ENCODE assay signal across 14 cellular contexts in genomic region chr11:114448749-114449484, GRCh38. TPM values are rescaled to one million over a fixed set of nuclear protein-coding genes. Genes with fewer than 3 reads are reported as not detected.
DNase-seq lines count a peak whose midpoint lies in the region; FAIRE-seq and TF ChIP-seq lines count a peak whose summit lies in the region.
"Had no signal": no experiment of that assay in that cellular context is flagged by ENCODE, and none has a peak within 500 bp of the region (broad histone marks: within the 10 kb centered on the region; RNA-seq: fewer than 3 reads in every experiment).

No MANE protein-coding gene starts in this region.

- H3K4me3 ChIP-seq in ACC112 (ENCODE audit: low read depth, low read length) (no peak overlapping the region), keratinocyte (ENCODE audit: control insufficient read depth in 2 of 3, extremely low read depth in 1 of 3, insufficient read depth in 2 of 3, low read depth in 1 of 3, low read length in 3 of 3) (no peak overlapping the region), suprapubic skin (no peak overlapping the region)
- H3K4me3 ChIP-seq: adrenal gland, mucosa of descending colon had no signal

- H3K36me3 ChIP-seq in ACC112 (ENCODE audit: insufficient read depth, low read length) = peaks cover 74% of the 10 kb centered on the region
- H3K36me3 ChIP-seq in keratinocyte (ENCODE audit: control insufficient read depth in 2 of 2, extremely low read depth in 1 of 2, insufficient read depth in 2 of 2, low read length in 2 of 2) = peaks cover 28 to 32% of the 10 kb centered on the region in 2 experiments
- peaks cover 62% of the 10 kb centered on the region for H3K36me3 ChIP-seq in suprapubic skin

- H3K79me2 ChIP-seq in ACC112 (ENCODE audit: control insufficient read depth, insufficient read depth, low read length, unreplicated experiment) = peaks cover 50% of the 10 kb centered on the region
- peaks cover 46% of the 10 kb centered on the region for H3K79me2 ChIP-seq in keratinocyte (ENCODE audit: control insufficient read depth, insufficient read depth, low read length)

- no peaks in the 10 kb centered on the region for H4K20me1 ChIP-seq in keratinocyte (ENCODE audit: control insufficient read depth, extremely low read depth, insufficient read depth, low read length)

- H3K9me3 ChIP-seq in keratinocyte (ENCODE audit: control insufficient read depth, low read depth, low read length) = no peaks in the 10 kb centered on the region
- no peaks in the 10 kb centered on the region for H3K9me3 ChIP-seq in suprapubic skin
- H3K9me3 ChIP-seq: adrenal gland, mucosa of descending colon had no signal

- H3K27ac ChIP-seq in ACC112 (ENCODE audit: low read depth, low read length) (peak overlapping the region; percentile 56), keratinocyte (ENCODE audit: control insufficient read depth, insufficient read depth, low read length) (peak overlapping the region; percentile 16), suprapubic skin (no peak overlapping the region)
- H3K27ac ChIP-seq: adrenal gland had no signal

- no peak overlapping the region for H3K4me2 ChIP-seq in keratinocyte (ENCODE audit: control insufficient read depth, extremely low read depth, insufficient read depth, low read depth, low read length)

- dilution Hi-C loops in keratinocyte (cut with MboI; ENCODE audit: extremely low pct_ligation_motif_present, low sequenced_read_pairs) = no loop called here

- TF ChIP-seq EP300 in suprapubic skin (IDR thresholded peaks at IDR 0.05) = no peak

- TF ChIP-seq CTCF in keratinocyte (optimal IDR thresholded peaks at IDR 0.05 in 1 of 3, IDR thresholded peaks at IDR 0.05 in 1 of 3, conservative IDR thresholded peaks at IDR 0.05 in 1 of 3; ENCODE audit: extremely low read depth in 1 of 3, insufficient read depth in 2 of 3, low read length in 3 of 3) = no peak
- TF ChIP-seq CTCF in suprapubic skin (IDR thresholded peaks at IDR 0.05) = no peak

- peaks cover 18% of the 10 kb centered on the region for H3K4me1 ChIP-seq in ACC112 (ENCODE audit: control insufficient read depth, insufficient read depth, low read length, unreplicated experiment)
- no peaks in the 10 kb centered on the region for H3K4me1 ChIP-seq in keratinocyte (ENCODE audit: control insufficient read depth, extremely low read depth, insufficient read depth, low read length)
- peaks cover 7% of the 10 kb centered on the region for H3K4me1 ChIP-seq in suprapubic skin

- H2AFZ ChIP-seq in ACC112 (ENCODE audit: low read length, unreplicated experiment) (no peak overlapping the region), keratinocyte (ENCODE audit: control insufficient read depth, low read length) (no peak overlapping the region)

- no peak for TF ChIP-seq POLR2A in suprapubic skin (IDR thresholded peaks at IDR 0.05)

- no peaks in the 10 kb centered on the region for H3K27me3 ChIP-seq in ACC112 (ENCODE audit: insufficient read depth, low read length)
- H3K27me3 ChIP-seq in keratinocyte (ENCODE audit: control insufficient read depth, extremely low read depth, insufficient read depth, low read length) = no peaks in the 10 kb centered on the region
- no peaks in the 10 kb centered on the region for H3K27me3 ChIP-seq in suprapubic skin
- H3K27me3 ChIP-seq: adrenal gland had no signal

- DNase-seq in HCEC 1CT = peak; percentile 43
- DNase-seq in cerebellar cortex (ENCODE audit: low spot score) = peak; percentile 83
- DNase-seq in keratinocyte (ENCODE audit: low read depth, low spot score) = no peak
- DNase-seq in T1000 (lab: John Stamatoyannopoulos, UW) = no peak
- DNase-seq in suprapubic skin (ENCODE audit: low spot score in 2 of 2) = no peak
- no peak for DNase-seq in DMS79 treated with DMSO at 0.1 percent for 48 hours (lab: John Stamatoyannopoulos, UW)
- DNase-seq in COLO829 (ENCODE audit: low spot score) = no peak
- DNase-seq: activated CD8-positive, alpha-beta T cell treated with anti-CD3 and anti-CD28 coated beads for 36 hours; adrenal gland; mucosa of descending colon; NCI-H1436; stimulated activated CD4-positive, alpha-beta T cell treated with anti-CD3 and anti-CD28 coated beads, Interleukin-4, amount 100 ng/mL, for 1 hour; substantia nigra had no signal

- no peaks in the 10 kb centered on the region for H3K9me1 ChIP-seq in keratinocyte (ENCODE audit: control insufficient read depth, extremely low read depth, insufficient read depth, low read length)

- H3K9ac ChIP-seq in keratinocyte (ENCODE audit: control insufficient read depth, extremely low read depth, insufficient read depth, low read length) = no peak overlapping the region

- FAIRE-seq in keratinocyte (lab: Jason Lieb, UNC) = peak; percentile 52

- 63% methylated on average over 2 of the region's 2 CpGs for WGBS in suprapubic skin

RNA-seq across cellular contexts. Expression of gene REXO2, which starts 9.7 kb away (rescaled TPM):
- polyA plus RNA-seq in keratinocyte = 250 to 381 TPM (median 270 TPM) in 3 replicates
- 185 TPM for polyA plus RNA-seq in keratinocyte (2011; ENCODE audit: low read depth)
- 234 and 465 TPM in 2 replicates for polyA plus RNA-seq in keratinocyte (2011; cell fraction: cytosol; rRNA removed)
- 178 and 257 TPM in 2 replicates for polyA plus RNA-seq in keratinocyte (2011; cell fraction: nucleus; rRNA removed)
- 158 and 191 TPM in 2 replicates for polyA plus RNA-seq in keratinocyte (2012; ENCODE audit: low replicate concordance)
- polyA minus RNA-seq in keratinocyte = 24.1 to 89.5 TPM (median 55.5 TPM) in 3 replicates
- 243 TPM for polyA minus RNA-seq in keratinocyte (2011; cell fraction: cytosol; rRNA and poly(A)+ RNA removed)
- polyA minus RNA-seq in keratinocyte (2011; cell fraction: nucleus; rRNA and poly(A)+ RNA removed) = 37.0 and 65.9 TPM in 2 replicates
- total RNA-seq in suprapubic skin = 100 to 1,000 TPM in 3 of 4 donors, 10 to 100 TPM in 1; 88.7 to 125 (median 109) TPM

RNA-seq across cellular contexts. Expression of gene RBM7, which starts 48.5 kb away (rescaled TPM):
- polyA plus RNA-seq in keratinocyte = 21.6 to 38.2 TPM (median 34.0 TPM) in 3 replicates
- 35.7 TPM for polyA plus RNA-seq in keratinocyte (2011; ENCODE audit: low read depth)
- 14.7 and 36.7 TPM in 2 replicates for polyA plus RNA-seq in keratinocyte (2011; cell fraction: cytosol; rRNA removed)
- 16.4 and 21.3 TPM in 2 replicates for polyA plus RNA-seq in keratinocyte (2011; cell fraction: nucleus; rRNA removed)
- 27.2 and 39.0 TPM in 2 replicates for polyA plus RNA-seq in keratinocyte (2012; ENCODE audit: low replicate concordance)
- 12.4 to 68.6 TPM (median 38.4 TPM) in 3 replicates for polyA minus RNA-seq in keratinocyte
- polyA minus RNA-seq in keratinocyte (2011; cell fraction: cytosol; rRNA and poly(A)+ RNA removed) = 29.9 TPM
- 10.2 and 38.6 TPM in 2 replicates for polyA minus RNA-seq in keratinocyte (2011; cell fraction: nucleus; rRNA and poly(A)+ RNA removed)
- total RNA-seq in suprapubic skin = 10 to 100 TPM; 10.2 to 18.4 (median 16.9) TPM

RNA-seq across cellular contexts. Expression of gene C11orf71, which starts 48.6 kb away (rescaled TPM):
- polyA plus RNA-seq in keratinocyte = 1.4 to 3.7 TPM (median 2.1 TPM) in 3 replicates
- 1.6 TPM for polyA plus RNA-seq in keratinocyte (2011; ENCODE audit: low read depth)
- polyA plus RNA-seq in keratinocyte (2011; cell fraction: cytosol; rRNA removed) = 1.2 and 2.0 TPM in 2 replicates
- polyA plus RNA-seq in keratinocyte (2011; cell fraction: nucleus; rRNA removed) = 2.2 and 2.5 TPM in 2 replicates
- 1.00 and 2.5 TPM in 2 replicates for polyA plus RNA-seq in keratinocyte (2012; ENCODE audit: low replicate concordance)
- 0.99 to 1.6 TPM (median 1.3 TPM) in 3 replicates for polyA minus RNA-seq in keratinocyte
- not detected for polyA minus RNA-seq in keratinocyte (2011; cell fraction: cytosol; rRNA and poly(A)+ RNA removed)
- 1.3 and 1.6 TPM in 2 replicates for polyA minus RNA-seq in keratinocyte (2011; cell fraction: nucleus; rRNA and poly(A)+ RNA removed)
- 10 to 100 TPM in 3 of 4 donors, 1 to 10 TPM in 1; 9.7 to 13.3 (median 11.8) TPM for total RNA-seq in suprapubic skin

Comparison
In these comparisons a context has a peak if more than half of its experiments do, and no peak if none do; other contexts are left out.
1. DNase-seq: peak in HCEC 1CT (single experiment) and cerebellar cortex (single experiment); none in keratinocyte (single experiment), T1000 (single experiment), suprapubic skin (0 of 2), DMS79 treated with DMSO at 0.1 percent for 48 hours (single experiment) and COLO829 (single experiment).